Comparison of ENCODE assay signal across 8 cellular contexts in the genomic region with DNA sequence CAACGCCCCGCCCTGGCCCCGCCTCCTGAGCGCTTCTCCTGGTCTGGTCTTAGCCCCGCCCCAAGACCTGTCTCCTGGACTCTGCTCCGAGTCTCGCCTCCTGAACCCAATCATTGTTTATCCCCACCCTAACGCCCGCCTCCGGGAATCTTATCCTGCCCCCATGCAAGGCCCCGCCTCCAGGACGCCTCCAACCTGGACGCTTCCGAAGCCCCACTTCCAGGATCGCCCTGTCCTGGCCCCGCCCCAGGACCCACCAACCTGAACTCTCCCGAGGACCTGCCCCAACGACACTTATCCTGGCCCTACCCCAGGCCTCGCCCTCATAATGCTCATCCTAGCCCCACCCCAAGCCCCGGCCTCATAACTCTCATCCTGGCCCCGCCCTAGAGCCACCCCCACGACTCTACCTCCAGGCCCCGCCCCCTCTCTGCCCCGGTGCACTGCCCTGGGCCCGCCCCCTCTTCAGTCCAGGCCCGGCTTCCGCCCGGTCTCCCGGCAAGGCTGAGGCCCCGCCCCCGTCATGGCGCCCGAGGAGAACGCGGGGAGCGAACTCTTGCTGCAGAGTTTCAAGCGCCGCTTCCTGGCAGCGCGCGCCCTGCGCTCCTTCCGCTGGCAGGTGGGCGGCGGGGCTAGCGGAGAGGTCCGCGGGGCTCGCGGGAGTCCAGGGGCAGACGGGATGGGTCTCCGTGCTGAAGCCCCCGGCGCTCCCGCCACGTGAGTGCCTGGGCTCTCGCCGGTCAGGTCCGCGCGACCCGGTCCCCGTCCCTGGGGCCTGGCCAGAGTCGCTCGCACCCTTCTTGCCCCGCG. TPM values are rescaled to one million over a fixed set of nuclear protein-coding genes. Genes with fewer than 3 reads are reported as not detected.
A peak's percentile ranks its signal among the peaks of the same experiment; 100 is the strongest.
DNase-seq lines count a peak whose midpoint lies in the region; ATAC-seq, FAIRE-seq and TF ChIP-seq lines count a peak whose summit lies in the region.

No MANE protein-coding gene starts in this region.

- H3K27ac ChIP-seq in kidney (ENCODE audit: low read depth in 2 of 2, low read length in 2 of 2), result peak overlapping the region; percentile 80 to 90

- no peaks in the 10 kb centered on the region for H3K4me1 ChIP-seq in kidney (ENCODE audit: control insufficient read depth in 1 of 2, insufficient read depth in 1 of 2, low read depth in 1 of 2, low read length in 2 of 2)

- H3K9ac ChIP-seq in kidney (ENCODE audit: low read length in 2 of 2), result peak overlapping the region in 1 of 2 donors; percentile 55

- no peaks in the 10 kb centered on the region for H3K9me3 ChIP-seq in kidney (ENCODE audit: control insufficient read depth in 1 of 2, low read length in 2 of 2)

- DNase-seq in AG08396 (ENCODE audit: low spot score) (peak; percentile 92), NCI-H226 (peak; percentile 97), cerebellar cortex (ENCODE audit: low spot score) (peak; percentile 99), kidney (peak; percentile 100)
- peak; percentile 97 for DNase-seq in activated CD4-positive, CD25-positive, alpha-beta regulatory T cell treated with anti-CD3 and anti-CD28 coated beads, Interleukin-2, amount 50 U/mL, for 16 hours (ENCODE audit: low read depth, low spot score)
- DNase-seq in stimulated activated CD4-positive, alpha-beta T cell treated with anti-CD3 and anti-CD28 coated beads, Interleukin-15, amount 100 ng/mL, for 1 hour (ENCODE audit: low read depth in 1 of 2, low spot score in 1 of 2), result peak; percentile 97 to 98

- no peak for TF ChIP-seq CTCF in kidney (IDR thresholded peaks at IDR 0.05; ENCODE audit: borderline replicate concordance, extremely low read depth, insufficient read depth)

- no peak for FAIRE-seq in kidney (lab: Jason Lieb, UNC)

- peak overlapping the region; percentile 38 to 60 for H3K4me3 ChIP-seq in kidney (ENCODE audit: low read length in 2 of 2)

- in situ Hi-C loops in GM18951 (cut with MboI; ENCODE audit: low sequenced_read_pairs, unreplicated experiment), result no loop called here

- TF ChIP-seq POLR2A in GM18951 (IDR thresholded peaks at IDR 0.05; ENCODE audit: extremely low read depth, insufficient read depth, insufficient read length), result peak; percentile 80

- H3K36me3 ChIP-seq in kidney (ENCODE audit: control insufficient read depth in 1 of 2, insufficient read depth in 2 of 2, low read length in 2 of 2), result no peaks in the 10 kb centered on the region

- intact Hi-C loops in kidney (cut with DNase I), result no loop called here

- ATAC-seq in HG03175 (IDR thresholded peaks at IDR 0.05; ENCODE audit: unreplicated experiment), result peak; percentile 97

RNA-seq across cellular contexts. Expression of a gene that starts 45.8 kb away (rescaled TPM):
- total RNA-seq in kidney, result not detected
- polyA plus RNA-seq in kidney (ENCODE audit: insufficient read depth, low read depth, low replicate concordance), result not detected

Comparison
In these comparisons a context has a peak if more than half of its experiments do, and no peak if none do; other contexts are left out.
1. Peak in every context shown above with its lines: DNase-seq, ATAC-seq, H3K4me3 ChIP-seq and H3K27ac ChIP-seq.